8 cellular contexts compared by ENCODE assay signal in genomic region chr11:130861902-130862552, GRCh38. TPM values are rescaled to one million over a fixed set of nuclear protein-coding genes. Genes with fewer than 3 reads are reported as not detected.
DNase-seq lines count a peak whose midpoint lies in the region; ATAC-seq, FAIRE-seq and TF ChIP-seq lines count a peak whose summit lies in the region.

No MANE protein-coding gene starts in this region.

- TF ChIP-seq CTCF in HFFc6 (IDR thresholded peaks at IDR 0.05) (peak; percentile 100), NB4 (IDR thresholded peaks at IDR 0.05; ENCODE audit: low read depth, low read length) (peak; percentile 99), pancreas (IDR thresholded peaks at IDR 0.05) (peak; percentile 96 to 100 (median 100)), tibial artery (IDR thresholded peaks at IDR 0.05) (peak; percentile 100)

- peak; percentile 68 for DNase-seq in GM04504 (ENCODE audit: low read depth)
- DNase-seq in HFFc6: peak; percentile 73
- DNase-seq in NB4 (ENCODE audit: low read depth): peak; percentile 95
- peak; percentile 83 for DNase-seq in SK-MEL-5 (ENCODE audit: low read depth, low spot score)
- peak; percentile 74 for DNase-seq in activated gamma-delta T cell treated with anti-CD3 and anti-CD28 coated beads, Interleukin-2, amount 50 U/mL, for 16 hours (ENCODE audit: low read depth)
- DNase-seq in globus pallidus (ENCODE audit: low spot score): peak; percentile 92
- DNase-seq in pancreas: peak; percentile 79 to 97 (median 92)
- peak; percentile 92 to 94 for DNase-seq in tibial artery

- no peaks in the 10 kb centered on the region; the same call in 1 of the 2 replicates for H3K36me3 Mint-ChIP-seq in HFFc6 (ENCODE audit: low read depth)

- no peaks in the 10 kb centered on the region; the same call in 1 of the 2 replicates for H3K27me3 Mint-ChIP-seq in HFFc6 (ENCODE audit: insufficient read depth)

- ATAC-seq in pancreas: peak; percentile 78 to 99 (median 92)

- peaks cover 14% of the 10 kb centered on the region; the same call in 1 of the 2 replicates for H3K4me1 Mint-ChIP-seq in HFFc6 (ENCODE audit: low read depth)

- no peaks in the 10 kb centered on the region for H3K36me3 ChIP-seq in pancreas
- no peaks in the 10 kb centered on the region for H3K36me3 ChIP-seq in tibial artery

- 16 to 17% methylated on average over 25 of the region's 25 CpGs for WGBS in pancreas, 2 donors

- 0 out of 2 replicates have a peak, but pooled peaks cover 2% of the 10 kb centered on the region for H3K9me3 Mint-ChIP-seq in HFFc6

- intact Hi-C loops in pancreas (cut with DNase I): loop anchor here (5.0 to 10.0 kb wide), 3 partner anchors 425 to 430 kb away; no protein-coding TSS in a partner anchor
- intact Hi-C loops in tibial artery (cut with DNase I; ENCODE audit: low total_unique reads): loop anchor here (2.0 kb wide), 3 partner anchors 33 to 427 kb away; no protein-coding TSS in a partner anchor

- in situ Hi-C loops in SK-MEL-5 (cut with HindIII; ENCODE audit: low pct_unique_long_range_greater_than_20kb, low sequenced_read_pairs): no loop called here

- H3K4me1 ChIP-seq in pancreas: peaks cover 0 to 4% (median 0%) of the 10 kb centered on the region in 3 donors
- peaks cover 0 to 57% (median 42%) of the 10 kb centered on the region in 4 donors for H3K4me1 ChIP-seq in tibial artery

- H3K4me3 ChIP-seq in NB4 (ENCODE audit: low read depth, low read length): no peak overlapping the region
- H3K4me3 ChIP-seq in pancreas: no peak overlapping the region
- peak overlapping the region in 1 of 2 donors; percentile 17 for H3K4me3 ChIP-seq in tibial artery

- H3K27ac ChIP-seq in pancreas (no peak overlapping the region), tibial artery (peak overlapping the region; percentile 78 to 82)

- TF ChIP-seq POLR2A in NB4 (IDR thresholded peaks at IDR 0.05; ENCODE audit: extremely low read depth, insufficient read length): no peak

- H3K27ac Mint-ChIP-seq in HFFc6: 0 out of 2 replicates have a peak overlapping the region, but pooled peaks have one; percentile 9

- H3K9me3 ChIP-seq in pancreas (no peaks in the 10 kb centered on the region), tibial artery (no peaks in the 10 kb centered on the region)

- no peaks in the 10 kb centered on the region for H3K27me3 ChIP-seq in pancreas
- no peaks in the 10 kb centered on the region for H3K27me3 ChIP-seq in tibial artery

- FAIRE-seq in pancreas (lab: Jason Lieb, UNC): no peak

- no peak overlapping the region for H3K4me3 Mint-ChIP-seq in HFFc6

RNA-seq across cellular contexts. Expression of gene SNX19, which starts 54.3 kb away (rescaled TPM):
- total RNA-seq in HFFc6 (2021; fragmentation: NEBNext Ultra II Directional; extraction: Animal tissue kit (Norgen Biotek cat#: 25700)): 10 to 100 TPM; 44.2 to 56.7 (median 50.2) TPM
- total RNA-seq in SK-MEL-5 (2014; rRNA removed; shearing (Covaris generic)): 56.8 and 57.1 TPM in 2 replicates
- 64.5 and 82.3 TPM in 2 replicates for polyA plus RNA-seq in SK-MEL-5 (2015; cell fraction: cytosol; rRNA removed)
- polyA plus RNA-seq in SK-MEL-5 (2015; cell fraction: nucleus; rRNA removed): 52.8 and 60.5 TPM in 2 replicates
- total RNA-seq in pancreas: 10 to 100 TPM; 20.8 to 37.2 (median 24.5) TPM
- 10 to 100 TPM; 11.7 to 21.3 TPM for polyA plus RNA-seq in pancreas

Comparison
In these comparisons a context has a peak if more than half of its experiments do, and no peak if none do; other contexts are left out.
1. H3K27ac ChIP-seq: peak in tibial artery (2 of 2); none in pancreas (0 of 4).
2. Peak in every context shown above with its lines, with median percentiles within 50 percentile points of each other: DNase-seq and CTCF ChIP-seq.